8 cellular contexts compared by ENCODE assay signal in the genomic region with DNA sequence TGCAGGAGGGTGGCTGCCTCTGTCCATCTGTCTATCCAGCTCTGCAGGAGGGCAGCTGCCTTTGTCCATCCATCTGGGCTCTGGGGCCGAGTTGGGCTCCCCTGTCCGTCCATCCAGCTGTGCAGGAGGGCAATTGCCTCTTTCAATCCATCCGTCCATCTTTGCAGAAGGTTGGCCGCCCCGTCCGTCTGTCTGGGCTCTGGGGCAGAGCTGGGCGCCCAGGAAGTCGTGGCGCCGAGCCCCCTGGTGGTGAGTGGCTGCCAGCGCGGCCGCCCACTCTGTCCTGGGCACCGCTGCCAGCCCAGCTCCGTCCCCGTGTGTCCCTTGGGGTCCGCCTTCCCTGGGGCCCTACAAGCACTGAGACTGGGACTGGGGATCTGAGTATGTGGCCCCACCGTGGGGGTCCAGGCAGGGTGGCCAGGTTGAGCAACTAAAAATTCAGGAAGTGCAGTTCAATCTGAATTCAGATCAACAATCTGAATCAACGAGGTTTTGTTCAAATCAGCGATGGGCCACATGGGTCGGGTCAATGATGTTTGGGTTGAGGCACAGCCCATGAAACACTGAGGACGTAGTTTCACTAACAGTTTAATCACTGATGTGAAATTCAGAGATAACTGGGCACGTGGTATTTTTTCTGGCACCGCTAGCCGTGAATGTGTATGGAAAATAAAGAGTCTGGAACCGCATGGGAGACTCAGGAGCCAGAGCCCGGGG.
A peak's percentile ranks its signal among the peaks of the same experiment; 100 is the strongest.
DNase-seq lines count a peak whose midpoint lies in the region; ATAC-seq and TF ChIP-seq lines count a peak whose summit lies in the region.

No MANE protein-coding gene starts in this region.

- peaks cover 4% of the 10 kb centered on the region for H3K4me1 Mint-ChIP-seq in activated B cell treated with CpG ODN at 0.5 μM for 24 hours

- POLR2A ChIA-PET in activated B cell treated with CpG ODN at 0.5 μM for 24 hours (lab: Charles Lee) = no interaction called here

- CTCF ChIA-PET in activated B cell treated with CpG ODN at 0.5 μM for 24 hours (lab: Charles Lee) = interaction anchor here (0.9 to 1.3 kb wide), 4 partner anchors 10 to 727 kb away, joined by 3 to 4 read pairs (median 3); no protein-coding TSS in a partner anchor

- TF ChIP-seq CTCF in activated B cell treated with CpG ODN at 0.5 μM for 24 hours (IDR thresholded peaks at IDR 0.05) (no peak), epithelial cell of proximal tubule (conservative IDR thresholded peaks at IDR 0.05; ENCODE audit: low read depth, low read length) (peak; percentile 50)

- no peaks in the 10 kb centered on the region for H3K9me3 Mint-ChIP-seq in activated B cell treated with CpG ODN at 0.5 μM for 24 hours

- intact Hi-C loops in activated B cell treated with CpG ODN at 0.5 μM for 24 hours (cut with micrococcal nuclease) = no loop called here

- no peaks in the 10 kb centered on the region for H3K36me3 Mint-ChIP-seq in activated B cell treated with CpG ODN at 0.5 μM for 24 hours (ENCODE audit: low read depth)

- H3K27me3 Mint-ChIP-seq in activated B cell treated with CpG ODN at 0.5 μM for 24 hours = peaks cover 7% of the 10 kb centered on the region

- DNase-seq in HK-2 (ENCODE audit: unreplicated experiment) = peak; percentile 7
- DNase-seq in activated B cell treated with CpG ODN at 0.5 μM for 24 hours = peak; percentile 25
- DNase-seq in epithelial cell of proximal tubule (ENCODE audit: low read depth) = no peak
- peak; percentile 4 for DNase-seq in stimulated activated CD8-positive, alpha-beta memory T cell treated with anti-CD3 and anti-CD28 coated beads, Interleukin-12 subunit alpha, Interleukin-12 subunit beta, amount 100 ng/mL, for 1 hour (ENCODE audit: low read depth)
- DNase-seq in NCI-H446 treated with DMSO at 0.1 percent for 48 hours (lab: John Stamatoyannopoulos, UW) = no peak
- DNase-seq in dedifferentiated amniotic fluid mesenchymal stem cell (ENCODE audit: extremely low spot score) = no peak

- H3K4me3 Mint-ChIP-seq in activated B cell treated with CpG ODN at 0.5 μM for 24 hours = no peak overlapping the region

- ATAC-seq in activated B cell treated with CpG ODN at 0.5 μM for 24 hours (ENCODE audit: low read depth) (peak; percentile 57), HG02884 (IDR thresholded peaks at IDR 0.05; ENCODE audit: unreplicated experiment) (no peak), HG02610 (IDR thresholded peaks at IDR 0.05; ENCODE audit: unreplicated experiment) (no peak)

- no peak overlapping the region for H3K4me3 ChIP-seq in epithelial cell of proximal tubule (ENCODE audit: low read depth, low read length)

- H3K27ac Mint-ChIP-seq in activated B cell treated with CpG ODN at 0.5 μM for 24 hours = no peak overlapping the region

Comparison
In these comparisons a context has a peak if more than half of its experiments do, and no peak if none do; other contexts are left out.
1. DNase-seq: peak in HK-2 (single experiment), activated B cell treated with CpG ODN at 0.5 μM for 24 hours (single experiment) and stimulated activated CD8-positive, alpha-beta memory T cell treated with anti-CD3 and anti-CD28 coated beads, Interleukin-12 subunit alpha, Interleukin-12 subunit beta, amount 100 ng/mL, for 1 hour (single experiment); none in epithelial cell of proximal tubule (single experiment), NCI-H446 treated with DMSO at 0.1 percent for 48 hours (single experiment) and dedifferentiated amniotic fluid mesenchymal stem cell (single experiment).